8 cellular contexts compared by ENCODE assay signal in the genomic region with DNA sequence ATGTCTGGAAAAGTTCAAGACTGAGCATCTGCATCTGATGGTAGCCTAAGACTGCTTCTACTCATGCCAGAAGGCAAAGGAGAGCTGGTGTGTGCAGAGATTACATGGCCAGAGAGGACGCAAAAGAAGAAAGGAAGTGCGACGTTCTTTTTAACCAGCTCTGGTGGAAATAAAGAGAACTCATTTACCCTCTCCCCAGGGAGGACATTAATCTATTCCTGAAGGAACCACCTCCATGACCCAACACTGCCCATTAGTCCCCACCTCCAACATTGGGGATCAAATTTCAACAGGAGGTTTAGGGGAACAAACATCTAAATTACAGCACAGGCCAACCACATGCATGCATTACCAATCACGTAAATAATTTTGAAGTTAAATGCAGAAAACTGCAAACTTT. TPM values are rescaled to one million over a fixed set of nuclear protein-coding genes. Genes with fewer than 3 reads are reported as not detected.
A peak's percentile ranks its signal among the peaks of the same experiment; 100 is the strongest.
DNase-seq lines count a peak whose midpoint lies in the region; ATAC-seq and TF ChIP-seq lines count a peak whose summit lies in the region.

No MANE protein-coding gene starts in this region.

- peaks cover 5% of the 10 kb centered on the region for H3K9me3 Mint-ChIP-seq in activated CD4-positive, alpha-beta T cell treated with anti-CD3 and anti-CD28 coated beads, Interleukin-2, amount 10 ng/mL, durations not matched to agents 7 days and 5 days

- CTCF ChIA-PET in activated CD4-positive, alpha-beta T cell treated with anti-CD3 and anti-CD28 coated beads, Interleukin-2, amount 10 ng/mL, durations not matched to agents 7 days and 5 days (lab: Charles Lee): interaction anchor here (1.4 to 2.6 kb wide), 3 partner anchors 10 to 108 kb away, joined by 3 to 11 read pairs (median 4); partner anchors contain the start of gene STAG1

- H4K20me1 ChIP-seq in SU-DHL-6 (ENCODE audit: low read depth, low read length) (0 out of 2 replicates have a peak, but pooled peaks cover 3% of the 10 kb centered on the region), hepatocyte (ENCODE audit: insufficient read depth, poor library complexity, severe bottlenecking) (no peaks in the 10 kb centered on the region)

- DNase-seq in activated CD4-positive, alpha-beta T cell treated with anti-CD3 and anti-CD28 coated beads, Interleukin-2, amount 10 ng/mL, durations not matched to agents 7 days and 5 days: no peak
- DNase-seq in activated CD4-positive, alpha-beta T cell treated with anti-CD3 and anti-CD28 coated beads for 48 hours: no peak
- DNase-seq in hepatocyte (ENCODE audit: low spot score): no peak
- DNase-seq in suprapubic skin (ENCODE audit: low spot score in 2 of 2): no peak
- DNase-seq in COR-L47 (lab: John Stamatoyannopoulos, UW): no peak
- DNase-seq in NCI-H1694 treated with DMSO at 0.1 percent for 48 hours (lab: John Stamatoyannopoulos, UW): no peak

- H3K27me3 Mint-ChIP-seq in activated CD4-positive, alpha-beta T cell treated with anti-CD3 and anti-CD28 coated beads, Interleukin-2, amount 10 ng/mL, durations not matched to agents 7 days and 5 days: no peaks in the 10 kb centered on the region

- no peaks in the 10 kb centered on the region for H3K9me3 ChIP-seq in SU-DHL-6 (ENCODE audit: insufficient read depth, low read length)
- H3K9me3 ChIP-seq in hepatocyte (ENCODE audit: low read depth): no peaks in the 10 kb centered on the region
- no peaks in the 10 kb centered on the region for H3K9me3 ChIP-seq in suprapubic skin

- WGBS in hepatocyte (ENCODE audit: low lambda C conversion rate, missing lambda C conversion rate): 53% methylated on average over 4 of the region's 4 CpGs
- WGBS in suprapubic skin: 55% methylated on average over 4 of the region's 4 CpGs

- H3K4me3 ChIP-seq in SU-DHL-6 (ENCODE audit: insufficient read depth, low read length, poor library complexity, severe bottlenecking) (peak overlapping the region; percentile 92), hepatocyte (peak overlapping the region; percentile 44), suprapubic skin (peak overlapping the region; percentile 81)

- peaks cover 49% of the 10 kb centered on the region for H3K4me1 Mint-ChIP-seq in activated CD4-positive, alpha-beta T cell treated with anti-CD3 and anti-CD28 coated beads, Interleukin-2, amount 10 ng/mL, durations not matched to agents 7 days and 5 days

- peaks cover 90% of the 10 kb centered on the region for H3K79me2 ChIP-seq in SU-DHL-6 (ENCODE audit: insufficient read depth, low read length)
- peaks cover 56% of the 10 kb centered on the region for H3K79me2 ChIP-seq in hepatocyte

- H3K27me3 ChIP-seq in SU-DHL-6 (ENCODE audit: low read length) (no peaks in the 10 kb centered on the region), hepatocyte (no peaks in the 10 kb centered on the region), suprapubic skin (no peaks in the 10 kb centered on the region)

- H3K4me2 ChIP-seq in SU-DHL-6 (ENCODE audit: low read depth, low read length, poor library complexity, severe bottlenecking) (peak overlapping the region; percentile 99), hepatocyte (peak overlapping the region; percentile 86)

- no peaks in the 10 kb centered on the region for H3K9me2 ChIP-seq in SU-DHL-6 (replicated peaks; ENCODE audit: insufficient read depth, low read length)
- H3K9me2 ChIP-seq in hepatocyte (replicated peaks; ENCODE audit: insufficient read depth): no peaks in the 10 kb centered on the region

- TF ChIP-seq CTCF in SU-DHL-6 (IDR thresholded peaks at IDR 0.05; ENCODE audit: insufficient read depth, low read length, poor library complexity, severe bottlenecking): no peak
- TF ChIP-seq CTCF in hepatocyte (IDR thresholded peaks at IDR 0.05; ENCODE audit: poor library complexity): no peak
- TF ChIP-seq CTCF in suprapubic skin (IDR thresholded peaks at IDR 0.05): no peak

- H3K4me3 Mint-ChIP-seq in activated CD4-positive, alpha-beta T cell treated with anti-CD3 and anti-CD28 coated beads, Interleukin-2, amount 10 ng/mL, durations not matched to agents 7 days and 5 days: peak overlapping the region; percentile 98

- H3K9ac ChIP-seq in SU-DHL-6 (ENCODE audit: low read length): peak overlapping the region; percentile 93

- ATAC-seq in GM18858 (IDR thresholded peaks at IDR 0.05; ENCODE audit: unreplicated experiment): no peak

- H3K27ac ChIP-seq in SU-DHL-6 (ENCODE audit: low read depth, low read length): peak overlapping the region; percentile 93
- no peak overlapping the region for H3K27ac ChIP-seq in hepatocyte
- no peak overlapping the region for H3K27ac ChIP-seq in suprapubic skin

- TF ChIP-seq EP300 in suprapubic skin (IDR thresholded peaks at IDR 0.05): no peak

- H2AFZ ChIP-seq in SU-DHL-6 (ENCODE audit: low read depth, low read length, severe bottlenecking) (peak overlapping the region; percentile 95), hepatocyte (no peak overlapping the region)

- H3F3A ChIP-seq in SU-DHL-6 (ENCODE audit: insufficient read depth): peaks cover 7% of the 10 kb centered on the region

- POLR2A ChIA-PET in activated CD4-positive, alpha-beta T cell treated with anti-CD3 and anti-CD28 coated beads, Interleukin-2, amount 10 ng/mL, durations not matched to agents 7 days and 5 days (lab: Charles Lee): no interaction called here

- TF ChIP-seq POLR2A in suprapubic skin (IDR thresholded peaks at IDR 0.05): no peak

- peak overlapping the region; percentile 99 for H3K27ac Mint-ChIP-seq in activated CD4-positive, alpha-beta T cell treated with anti-CD3 and anti-CD28 coated beads, Interleukin-2, amount 10 ng/mL, durations not matched to agents 7 days and 5 days

- peaks cover 33% of the 10 kb centered on the region for H3K36me3 Mint-ChIP-seq in activated CD4-positive, alpha-beta T cell treated with anti-CD3 and anti-CD28 coated beads, Interleukin-2, amount 10 ng/mL, durations not matched to agents 7 days and 5 days (ENCODE audit: low read depth)

- H3K36me3 ChIP-seq in SU-DHL-6 (ENCODE audit: low read length) (peaks cover 20% of the 10 kb centered on the region), hepatocyte (replicated peaks; ENCODE audit: insufficient read depth, low read depth) (no peaks in the 10 kb centered on the region), suprapubic skin (no peaks in the 10 kb centered on the region)

- H3K4me1 ChIP-seq in hepatocyte (ENCODE audit: insufficient read depth) (peaks cover 5% of the 10 kb centered on the region), suprapubic skin (peaks cover 27% of the 10 kb centered on the region)

RNA-seq across cellular contexts. Expression of gene NCK1, which starts 1.5 kb away (rescaled TPM):
- 10 to 100 TPM; 39.2 to 48.5 TPM for total RNA-seq in activated CD4-positive, alpha-beta T cell treated with anti-CD3 and anti-CD28 coated beads, Interleukin-2, amount 10 ng/mL, durations not matched to agents 7 days and 5 days
- 39.4 and 47.7 TPM in 2 replicates for total RNA-seq in hepatocyte
- 25.1 and 30.5 TPM in 2 replicates for polyA plus RNA-seq in hepatocyte
- total RNA-seq in suprapubic skin: 10 to 100 TPM; 38.5 to 46.3 (median 43.7) TPM

RNA-seq across cellular contexts. Expression of gene SLC35G2, which starts 41.6 kb away (rescaled TPM):
- under 1 TPM in 1 of 2 experiments, not detected in 1; 0.12 TPM for total RNA-seq in activated CD4-positive, alpha-beta T cell treated with anti-CD3 and anti-CD28 coated beads, Interleukin-2, amount 10 ng/mL, durations not matched to agents 7 days and 5 days
- total RNA-seq in hepatocyte (0.64 and 1.5 TPM in 2 replicates), suprapubic skin (1 to 10 TPM in 3 of 4 donors, under 1 TPM in 1; 0.98 to 3.7 (median 1.1) TPM)
- polyA plus RNA-seq in hepatocyte: 1.6 and 3.6 TPM in 2 replicates
